In the genomic region with DNA sequence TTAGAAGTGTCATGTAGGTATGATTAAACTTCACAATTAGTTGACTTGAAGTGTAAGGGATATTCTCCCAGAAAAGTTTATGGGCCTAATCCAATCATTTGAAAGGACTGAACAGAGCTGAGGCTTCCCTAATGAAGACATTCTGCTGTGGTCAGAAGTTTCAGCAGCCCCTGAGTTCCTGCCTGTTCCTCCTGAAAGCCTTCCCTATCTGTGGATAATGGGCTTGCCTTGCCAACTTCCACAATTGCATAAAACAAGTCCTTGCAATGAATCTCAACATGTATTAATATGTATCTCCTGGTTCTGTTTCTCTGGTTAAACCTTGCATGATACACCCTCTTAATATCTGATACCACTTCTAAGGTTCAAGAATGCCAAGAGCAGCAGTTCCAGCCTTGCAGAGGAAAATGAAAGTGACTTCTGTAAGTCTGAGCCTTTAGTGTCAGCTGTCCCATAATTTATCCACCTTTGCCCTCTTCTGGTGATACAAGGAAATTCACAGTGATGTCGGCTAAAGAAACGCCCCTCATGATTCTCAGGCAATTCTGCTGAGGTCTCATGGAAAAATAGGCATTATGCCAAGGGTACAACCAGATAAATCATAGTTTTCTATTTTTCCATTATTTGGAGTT, we compare ENCODE assay signal across 8 cellular contexts.
DNase-seq lines count a peak whose midpoint lies in the region; ATAC-seq and TF ChIP-seq lines count a peak whose summit lies in the region.

No MANE protein-coding gene starts in this region.

- no peaks in the 10 kb centered on the region for H3K79me1 ChIP-seq in IMR-90 (ENCODE audit: low read depth in 1 of 2, low read length in 2 of 2)

- H3K36me3 ChIP-seq in IMR-90 (ENCODE audit: control insufficient read depth, insufficient read depth, low read length) (no peaks in the 10 kb centered on the region), Peyer's patch (no peaks in the 10 kb centered on the region), lung (ENCODE audit: control insufficient read depth in 2 of 2, insufficient read depth in 2 of 2, low read length in 2 of 2) (no peaks in the 10 kb centered on the region)
- no peaks in the 10 kb centered on the region for H3K36me3 ChIP-seq in effector memory CD4-positive, alpha-beta T cell (ENCODE audit: control insufficient read depth, insufficient read depth, low read length)

- H3K27ac ChIP-seq in IMR-90 (ENCODE audit: insufficient read depth, low read length) (no peak overlapping the region), Peyer's patch (no peak overlapping the region), coronary artery (peak overlapping the region; percentile 66 to 81), lung (ENCODE audit: low read depth in 1 of 2, low read length in 1 of 2) (no peak overlapping the region)
- no peak overlapping the region for H3K27ac ChIP-seq in effector memory CD4-positive, alpha-beta T cell (ENCODE audit: insufficient read depth, low read length, poor library complexity, severe bottlenecking)

- H4K5ac ChIP-seq in IMR-90 (ENCODE audit: low read depth, low read length): no peak overlapping the region

- no peak for TF ChIP-seq RAD21 in IMR-90 (IDR thresholded peaks at IDR 0.05; ENCODE audit: low read length)

- H3K27me3 ChIP-seq in IMR-90 (ENCODE audit: control insufficient read depth, insufficient read depth, low read length) (no peaks in the 10 kb centered on the region; the same call in 1 of the 2 replicates), Peyer's patch (no peaks in the 10 kb centered on the region), lung (ENCODE audit: control insufficient read depth, insufficient read depth) (no peaks in the 10 kb centered on the region)
- H3K27me3 ChIP-seq in effector memory CD4-positive, alpha-beta T cell (replicated peaks; ENCODE audit: control insufficient read depth, insufficient read depth, low read length, poor library complexity, severe bottlenecking): no peaks in the 10 kb centered on the region

- H4K8ac ChIP-seq in IMR-90 (ENCODE audit: low read depth in 2 of 2, low read length in 2 of 2): no peak overlapping the region

- TF ChIP-seq POLR2A in IMR-90 (IDR thresholded peaks at IDR 0.05; ENCODE audit: low read depth, low read length) (no peak), Peyer's patch (IDR thresholded peaks at IDR 0.05) (no peak)

- H2AK9ac ChIP-seq in IMR-90 (replicated peaks; ENCODE audit: low read depth, low read length, poor library complexity): no peak overlapping the region

- dilution Hi-C loops in IMR-90 (cut with HindIII; ENCODE audit: low sequenced_read_pairs, unreplicated experiment): no loop called here

- no peak overlapping the region for H3K9ac ChIP-seq in IMR-90 (ENCODE audit: low read depth, low read length)

- BruUV-seq in IMR-90 (replicated peaks; lab: Mats Ljungman, UMichigan): no TSS peak

- H2AFZ ChIP-seq in IMR-90 (replicated peaks; ENCODE audit: low read length, poor library complexity): no peak overlapping the region

- CTCF ChIA-PET in IMR-90 (lab: Yijun Ruan, JAX): no interaction called here

- no peaks in the 10 kb centered on the region for H3K4me1 ChIP-seq in IMR-90 (ENCODE audit: control insufficient read depth, insufficient read depth, low read length)
- peaks cover 0 to 5% (median 0%) of the 10 kb centered on the region in 4 donors for H3K4me1 ChIP-seq in Peyer's patch
- H3K4me1 ChIP-seq in lung (ENCODE audit: control insufficient read depth in 2 of 2, insufficient read depth in 2 of 2, low read length in 2 of 2): peaks cover 0 to 4% of the 10 kb centered on the region in 2 donors
- H3K4me1 ChIP-seq in effector memory CD4-positive, alpha-beta T cell (ENCODE audit: control insufficient read depth, insufficient read depth, low read length, poor library complexity, severe bottlenecking): no peaks in the 10 kb centered on the region

- no peak overlapping the region for H4K91ac ChIP-seq in IMR-90 (ENCODE audit: insufficient read depth, low read depth, low read length)

- H2AK5ac ChIP-seq in IMR-90 (ENCODE audit: low read depth, low read length): no peak overlapping the region

- H3K4ac ChIP-seq in IMR-90 (ENCODE audit: low read depth, low read length): no peak overlapping the region

- H3K27ac Mint-ChIP-seq in activated T-cell treated with anti-CD3 and anti-CD28 coated beads, Interleukin-2, amount 50 U/mL, for 72 hours: no peak overlapping the region
- no peak overlapping the region for H3K27ac Mint-ChIP-seq in activated T-cell treated with anti-CD3 and anti-CD28 coated beads, Interleukin-2, amount 50 U/mL, for 24 hours

- H3K9me1 ChIP-seq in IMR-90 (ENCODE audit: insufficient read depth, low read length): no peaks in the 10 kb centered on the region

- H2BK120ac ChIP-seq in IMR-90 (ENCODE audit: low read depth, low read length): no peak overlapping the region

- peak; percentile 77 to 81 for ATAC-seq in activated T-cell treated with anti-CD3 and anti-CD28 coated beads, Interleukin-2, amount 50 U/mL, for 72 hours (replicated peaks in 1 of 2)
- ATAC-seq in GM21526 (IDR thresholded peaks at IDR 0.05; ENCODE audit: low FRiP score, unreplicated experiment): peak; percentile 76
- ATAC-seq in IMR-90 (ENCODE audit: low read depth): peak; percentile 32; the same call in 1 of the 2 replicates
- peak; percentile 46 for ATAC-seq in lung (ENCODE audit: insufficient read depth, low FRiP score)

- no peak overlapping the region for H2BK5ac ChIP-seq in IMR-90 (ENCODE audit: low read depth, low read length, poor library complexity, severe bottlenecking)

- H2BK15ac ChIP-seq in IMR-90 (ENCODE audit: low read depth, low read length): no peak overlapping the region

- H3K4me2 ChIP-seq in IMR-90 (ENCODE audit: low read depth, low read length): no peak overlapping the region

- no peak overlapping the region for H3K56ac ChIP-seq in IMR-90 (ENCODE audit: extremely low read depth, insufficient read depth, low read length)

- H3K4me3 ChIP-seq in IMR-90 (ENCODE audit: insufficient read depth, low read depth, low read length) (no peak overlapping the region), Peyer's patch (no peak overlapping the region), coronary artery (peak overlapping the region; percentile 30), lung (no peak overlapping the region)
- no peak overlapping the region for H3K4me3 ChIP-seq in effector memory CD4-positive, alpha-beta T cell (ENCODE audit: insufficient read depth, low read depth, low read length, poor library complexity, severe bottlenecking)

- WGBS in IMR-90 (ENCODE audit: extremely low coverage in 2 of 2, insufficient read length in 1 of 2), 2 experiments: no CpG with 5 or more reads among the region's 2 CpGs
- WGBS in lung, 2 donors: 2% methylated on average over 2 of the region's 2 CpGs

- H4K20me1 ChIP-seq in IMR-90 (ENCODE audit: insufficient read depth, low read length): no peaks in the 10 kb centered on the region

- DNase-seq in activated T-cell treated with anti-CD3 and anti-CD28 coated beads, Interleukin-2, amount 50 U/mL, for 72 hours: peak; percentile 11 to 28
- no peak for DNase-seq in activated T-cell treated with anti-CD3 and anti-CD28 coated beads, Interleukin-2, amount 50 U/mL, for 24 hours
- peak; percentile 2 for DNase-seq in IMR-90
- no peak for DNase-seq in Peyer's patch
- DNase-seq in coronary artery (ENCODE audit: low spot score): no peak
- DNase-seq in lung (ENCODE audit: low spot score): no peak
- no peak for DNase-seq in effector memory CD4-positive, alpha-beta T cell

- H3K4me3 Mint-ChIP-seq in activated T-cell treated with anti-CD3 and anti-CD28 coated beads, Interleukin-2, amount 50 U/mL, for 72 hours: no peak overlapping the region
- no peak overlapping the region for H3K4me3 Mint-ChIP-seq in activated T-cell treated with anti-CD3 and anti-CD28 coated beads, Interleukin-2, amount 50 U/mL, for 24 hours

- no peaks in the 10 kb centered on the region for H3K27me3 Mint-ChIP-seq in activated T-cell treated with anti-CD3 and anti-CD28 coated beads, Interleukin-2, amount 50 U/mL, for 72 hours (ENCODE audit: low read depth)
- H3K27me3 Mint-ChIP-seq in activated T-cell treated with anti-CD3 and anti-CD28 coated beads, Interleukin-2, amount 50 U/mL, for 24 hours: no peaks in the 10 kb centered on the region

- H3K9me3 ChIP-seq in IMR-90 (ENCODE audit: control insufficient read depth, insufficient read depth, low read length) (no peaks in the 10 kb centered on the region), Peyer's patch (no peaks in the 10 kb centered on the region), lung (ENCODE audit: control insufficient read depth in 2 of 2, insufficient read depth in 1 of 2, low read length in 1 of 2) (no peaks in the 10 kb centered on the region)
- no peaks in the 10 kb centered on the region for H3K9me3 ChIP-seq in effector memory CD4-positive, alpha-beta T cell (ENCODE audit: control insufficient read depth, low read length)

- POLR2A ChIA-PET in IMR-90 (lab: Charles Lee; ENCODE audit: unreplicated experiment): no interaction called here

- H3K9me3 Mint-ChIP-seq in activated T-cell treated with anti-CD3 and anti-CD28 coated beads, Interleukin-2, amount 50 U/mL, for 72 hours: no peaks in the 10 kb centered on the region
- no peaks in the 10 kb centered on the region for H3K9me3 Mint-ChIP-seq in activated T-cell treated with anti-CD3 and anti-CD28 coated beads, Interleukin-2, amount 50 U/mL, for 24 hours

- intact Hi-C loops in IMR-90 (cut with micrococcal nuclease): loop anchor here (2.0 kb wide), 1 partner anchor 48 kb away; no protein-coding TSS in a partner anchor

- no peak overlapping the region for H3K18ac ChIP-seq in IMR-90 (ENCODE audit: low read depth, low read length)

- TF ChIP-seq CTCF in IMR-90 (conservative IDR thresholded peaks at IDR 0.05; ENCODE audit: low read depth, low read length) (peak; percentile 19; the same call in 1 of the 2 replicates), Peyer's patch (IDR thresholded peaks at IDR 0.05) (peak; percentile 15 to 89 (median 64)), coronary artery (IDR thresholded peaks at IDR 0.05) (peak; percentile 25), lung (IDR thresholded peaks at IDR 0.05; ENCODE audit: control extremely low read depth, extremely low read depth) (peak; percentile 44)

- H3K14ac ChIP-seq in IMR-90 (replicated peaks; ENCODE audit: low read depth, low read length): no peak overlapping the region

- H2BK20ac ChIP-seq in IMR-90 (ENCODE audit: low read depth, low read length): no peak overlapping the region

- no peak overlapping the region for H3K23ac ChIP-seq in IMR-90 (ENCODE audit: low read depth, low read length)

- in situ Hi-C loops in IMR-90 (cut with MboI; ENCODE audit: low sequenced_read_pairs): no loop called here

- H3K36me3 Mint-ChIP-seq in activated T-cell treated with anti-CD3 and anti-CD28 coated beads, Interleukin-2, amount 50 U/mL, for 72 hours (ENCODE audit: insufficient read depth in 2 of 2): no peaks in the 10 kb centered on the region
- H3K36me3 Mint-ChIP-seq in activated T-cell treated with anti-CD3 and anti-CD28 coated beads, Interleukin-2, amount 50 U/mL, for 24 hours (ENCODE audit: low read depth): no peaks in the 10 kb centered on the region

- H3K4me1 Mint-ChIP-seq in activated T-cell treated with anti-CD3 and anti-CD28 coated beads, Interleukin-2, amount 50 U/mL, for 72 hours (ENCODE audit: low read depth): peaks cover 14% of the 10 kb centered on the region
- peaks cover 6% of the 10 kb centered on the region for H3K4me1 Mint-ChIP-seq in activated T-cell treated with anti-CD3 and anti-CD28 coated beads, Interleukin-2, amount 50 U/mL, for 24 hours (ENCODE audit: low read depth)

TF ChIP-seq in IMR-90, 13 proteins besides CTCF, POLR2A, EP300 and RAD21 (continues in another document):
- TF ChIP-seq RFX5 (IDR thresholded peaks at IDR 0.05; ENCODE audit: low read depth, low read length): no peak

Comparison
In these comparisons a context has a peak if more than half of its experiments do, and no peak if none do; other contexts are left out.
1. DNase-seq: peak in activated T-cell treated with anti-CD3 and anti-CD28 coated beads, Interleukin-2, amount 50 U/mL, for 72 hours (2 of 2) and IMR-90 (single experiment); none in activated T-cell treated with anti-CD3 and anti-CD28 coated beads, Interleukin-2, amount 50 U/mL, for 24 hours (single experiment), Peyer's patch (0 of 3), coronary artery (single experiment), lung (single experiment) and effector memory CD4-positive, alpha-beta T cell (0 of 3).
2. H3K27ac ChIP-seq: peak in coronary artery (2 of 2); none in IMR-90 (single experiment), Peyer's patch (0 of 4), lung (0 of 2) and effector memory CD4-positive, alpha-beta T cell (single experiment).
3. Peak in every context shown above with its lines, with median percentiles within 50 percentile points of each other: ATAC-seq and CTCF ChIP-seq.